12 cellular contexts compared by ENCODE assay signal in the genomic region with DNA sequence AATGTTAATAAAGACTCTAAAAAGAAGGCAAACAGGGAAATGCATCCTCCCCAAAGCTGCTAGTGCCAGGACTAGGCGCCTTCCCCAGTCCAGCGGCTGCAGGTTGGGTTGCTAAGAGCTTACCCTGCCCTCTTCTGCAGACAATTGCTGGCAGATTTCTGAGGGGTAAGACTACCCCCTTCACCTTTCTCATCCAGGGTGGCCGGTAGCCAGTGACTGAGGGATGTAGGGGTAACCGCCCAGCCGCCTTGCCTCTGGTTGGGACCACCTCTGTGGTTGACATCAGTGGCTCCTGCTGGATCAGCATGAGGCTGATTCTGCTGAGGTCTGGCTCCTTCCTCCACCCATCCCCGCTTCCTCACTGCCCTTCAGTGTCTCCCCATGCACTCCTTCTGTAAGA.
"Had no signal": no experiment of that assay in that cellular context is flagged by ENCODE, and none has a peak within 500 bp of the region (broad histone marks: within the 10 kb centered on the region; RNA-seq: fewer than 3 reads in every experiment).

No MANE protein-coding gene starts in this region.

- H3K9me3 ChIP-seq: adrenal gland, breast epithelium, mucosa of descending colon, ovary, sigmoid colon, upper lobe of right lung had no signal

- H3K27ac ChIP-seq: adrenal gland, breast epithelium, ovary, sigmoid colon, upper lobe of right lung had no signal

- H3K27me3 ChIP-seq: adrenal gland, breast epithelium, ovary, sigmoid colon, upper lobe of right lung had no signal

- H3K4me1 ChIP-seq: breast epithelium had no signal

- H3K36me3 ChIP-seq: adrenal gland, breast epithelium, ovary, sigmoid colon, upper lobe of right lung had no signal

- DNase-seq: activated B cell treated with CpG ODN at 0.5 μM for 24 hours; activated gamma-delta T cell treated with Interleukin-2 at 50 U/mL for 16 hours; activated T-cell treated with anti-CD3 and anti-CD28 coated beads for 4 hours; effector memory CD4-positive, alpha-beta T cell; naive B cell; T-helper 9 cell; upper lobe of right lung had no signal

- H3K4me3 ChIP-seq: adrenal gland, breast epithelium, mucosa of descending colon, ovary, sigmoid colon, upper lobe of right lung had no signal
